8 cellular contexts compared by ENCODE assay signal in genomic region chr6:132483779-132484679, GRCh38. TPM values are rescaled to one million over a fixed set of nuclear protein-coding genes. Genes with fewer than 3 reads are reported as not detected.
DNase-seq lines count a peak whose midpoint lies in the region; FAIRE-seq and TF ChIP-seq lines count a peak whose summit lies in the region.

No MANE protein-coding gene starts in this region.

- H3K27me3 ChIP-seq in HAP-1 (ENCODE audit: low read depth) (no peaks in the 10 kb centered on the region), SJSA1 (replicated peaks) (no peaks in the 10 kb centered on the region), keratinocyte (ENCODE audit: control insufficient read depth, extremely low read depth, insufficient read depth, low read length) (no peaks in the 10 kb centered on the region)

- H3K9me3 ChIP-seq in HAP-1 (no peaks in the 10 kb centered on the region), SJSA1 (replicated peaks) (no peaks in the 10 kb centered on the region), keratinocyte (ENCODE audit: control insufficient read depth, low read depth, low read length) (no peaks in the 10 kb centered on the region)

- dilution Hi-C loops in keratinocyte (cut with MboI; ENCODE audit: extremely low pct_ligation_motif_present, low sequenced_read_pairs), result no loop called here

- no peak for FAIRE-seq in keratinocyte (lab: Jason Lieb, UNC)

- peak; percentile 20 for DNase-seq in activated naive CD4-positive, alpha-beta T cell treated with Interleukin-2 at 50 U/mL for 16 hours
- DNase-seq in activated naive CD4-positive, alpha-beta T cell (lab: John Stamatoyannopoulos, UW), result no peak
- DNase-seq in HAP-1 (ENCODE audit: low spot score in 2 of 2), result peak; percentile 28 to 63
- DNase-seq in M059J (ENCODE audit: low read depth), result peak; percentile 79
- peak; percentile 56 to 57 for DNase-seq in SJSA1 (ENCODE audit: low read depth in 1 of 2, low spot score in 2 of 2)
- peak; percentile 9 to 70 for DNase-seq in T47D (ENCODE audit: low read depth in 1 of 2, low spot score in 1 of 2)
- peak; percentile 9 for DNase-seq in keratinocyte (ENCODE audit: low read depth, low spot score)
- peak in 2 of 3 experiments; percentile 17 to 38 for DNase-seq in stimulated activated CD4-positive, alpha-beta T cell treated with anti-CD3 and anti-CD28 coated beads, TNF-alpha, amount 100 ng/mL, for 24 hours (ENCODE audit: low read depth in 3 of 3)

- in situ Hi-C loops in HAP-1 (cut with MboI; ENCODE audit: low sequenced_read_pairs), result loop anchor here (5.0 to 10.0 kb wide), 2 partner anchors 209 to 562 kb away; no protein-coding TSS in a partner anchor
- in situ Hi-C loops in T47D (cut with HindIII; ENCODE audit: low pct_unique_long_range_greater_than_20kb, low sequenced_read_pairs), result no loop called here

- H3K9ac ChIP-seq in keratinocyte (ENCODE audit: control insufficient read depth, extremely low read depth, insufficient read depth, low read length), result no peak overlapping the region

- H3K4me1 ChIP-seq in HAP-1, result no peaks in the 10 kb centered on the region
- H3K4me1 ChIP-seq in SJSA1 (replicated peaks), result no peaks in the 10 kb centered on the region
- no peaks in the 10 kb centered on the region for H3K4me1 ChIP-seq in keratinocyte (ENCODE audit: control insufficient read depth, extremely low read depth, insufficient read depth, low read length)

- H3K79me2 ChIP-seq in keratinocyte (ENCODE audit: control insufficient read depth, insufficient read depth, low read length), result peaks cover 27% of the 10 kb centered on the region

- no peak overlapping the region for H3K27ac ChIP-seq in SJSA1
- no peak overlapping the region for H3K27ac ChIP-seq in keratinocyte (ENCODE audit: control insufficient read depth, insufficient read depth, low read length)

- H3K4me2 ChIP-seq in keratinocyte (ENCODE audit: control insufficient read depth, extremely low read depth, insufficient read depth, low read depth, low read length), result no peak overlapping the region

- H4K20me1 ChIP-seq in keratinocyte (ENCODE audit: control insufficient read depth, extremely low read depth, insufficient read depth, low read length), result no peaks in the 10 kb centered on the region

- peak; percentile 32 to 58 (median 44) for TF ChIP-seq CTCF in keratinocyte (optimal IDR thresholded peaks at IDR 0.05 in 1 of 3, IDR thresholded peaks at IDR 0.05 in 1 of 3, conservative IDR thresholded peaks at IDR 0.05 in 1 of 3; ENCODE audit: extremely low read depth in 1 of 3, insufficient read depth in 2 of 3, low read length in 3 of 3)

- no peak overlapping the region for H3K4me3 ChIP-seq in HAP-1
- H3K4me3 ChIP-seq in SJSA1, result no peak overlapping the region
- no peak overlapping the region for H3K4me3 ChIP-seq in keratinocyte (ENCODE audit: control insufficient read depth in 2 of 3, extremely low read depth in 1 of 3, insufficient read depth in 2 of 3, low read depth in 1 of 3, low read length in 3 of 3)

- H3K36me3 ChIP-seq in HAP-1 (replicated peaks), result no peaks in the 10 kb centered on the region
- no peaks in the 10 kb centered on the region for H3K36me3 ChIP-seq in SJSA1
- H3K36me3 ChIP-seq in keratinocyte (ENCODE audit: control insufficient read depth in 2 of 2, extremely low read depth in 1 of 2, insufficient read depth in 2 of 2, low read length in 2 of 2), result peaks cover 0 to 2% of the 10 kb centered on the region in 2 experiments

- H3K9me1 ChIP-seq in keratinocyte (ENCODE audit: control insufficient read depth, extremely low read depth, insufficient read depth, low read length), result no peaks in the 10 kb centered on the region

- no peak overlapping the region for H2AFZ ChIP-seq in keratinocyte (ENCODE audit: control insufficient read depth, low read length)

RNA-seq across cellular contexts. Expression of gene STX7, which starts 28.9 kb away (rescaled TPM):
- total RNA-seq in M059J (2014; rRNA removed; shearing (Covaris generic)), result 30.5 and 45.7 TPM in 2 replicates
- total RNA-seq in SJSA1 (2014; rRNA removed; shearing (Covaris generic)), result 28.2 and 33.1 TPM in 2 replicates
- polyA plus RNA-seq in keratinocyte, result 28.8 to 41.0 TPM (median 34.9 TPM) in 3 replicates
- 51.1 TPM for polyA plus RNA-seq in keratinocyte (2011; ENCODE audit: low read depth)
- 18.3 and 30.3 TPM in 2 replicates for polyA plus RNA-seq in keratinocyte (2011; cell fraction: cytosol; rRNA removed)
- polyA plus RNA-seq in keratinocyte (2011; cell fraction: nucleus; rRNA removed), result 12.5 and 17.3 TPM in 2 replicates
- polyA plus RNA-seq in keratinocyte (2012; ENCODE audit: low replicate concordance), result 25.4 and 27.8 TPM in 2 replicates
- 11.2 to 25.0 TPM (median 23.5 TPM) in 3 replicates for polyA minus RNA-seq in keratinocyte
- 26.9 TPM for polyA minus RNA-seq in keratinocyte (2011; cell fraction: cytosol; rRNA and poly(A)+ RNA removed)
- polyA minus RNA-seq in keratinocyte (2011; cell fraction: nucleus; rRNA and poly(A)+ RNA removed), result 17.2 and 23.7 TPM in 2 replicates

RNA-seq across cellular contexts. Expression of gene TAAR9, which starts 54.0 kb away (rescaled TPM):
- not detected in 2 replicates for total RNA-seq in M059J (2014; rRNA removed; shearing (Covaris generic))
- total RNA-seq in SJSA1 (2014; rRNA removed; shearing (Covaris generic)), result not detected in 2 replicates
- polyA plus RNA-seq in keratinocyte, result not detected in 3 replicates
- polyA plus RNA-seq in keratinocyte (2011; ENCODE audit: low read depth), result not detected
- not detected in 2 replicates for polyA plus RNA-seq in keratinocyte (2011; cell fraction: cytosol; rRNA removed)
- polyA plus RNA-seq in keratinocyte (2011; cell fraction: nucleus; rRNA removed), result not detected in 2 replicates
- polyA plus RNA-seq in keratinocyte (2012; ENCODE audit: low replicate concordance), result not detected in 2 replicates
- polyA minus RNA-seq in keratinocyte, result not detected in 3 replicates
- not detected for polyA minus RNA-seq in keratinocyte (2011; cell fraction: cytosol; rRNA and poly(A)+ RNA removed)
- not detected in 2 replicates for polyA minus RNA-seq in keratinocyte (2011; cell fraction: nucleus; rRNA and poly(A)+ RNA removed)

Comparison
In these comparisons a context has a peak if more than half of its experiments do, and no peak if none do; other contexts are left out.
1. DNase-seq: peak in activated naive CD4-positive, alpha-beta T cell treated with Interleukin-2 at 50 U/mL for 16 hours (single experiment), HAP-1 (2 of 2), M059J (single experiment), SJSA1 (2 of 2), T47D (2 of 2), keratinocyte (single experiment) and stimulated activated CD4-positive, alpha-beta T cell treated with anti-CD3 and anti-CD28 coated beads, TNF-alpha, amount 100 ng/mL, for 24 hours (2 of 3); none in activated naive CD4-positive, alpha-beta T cell (0 of 4).